Comparison of ENCODE assay signal across 9 cellular contexts in the genomic region with DNA sequence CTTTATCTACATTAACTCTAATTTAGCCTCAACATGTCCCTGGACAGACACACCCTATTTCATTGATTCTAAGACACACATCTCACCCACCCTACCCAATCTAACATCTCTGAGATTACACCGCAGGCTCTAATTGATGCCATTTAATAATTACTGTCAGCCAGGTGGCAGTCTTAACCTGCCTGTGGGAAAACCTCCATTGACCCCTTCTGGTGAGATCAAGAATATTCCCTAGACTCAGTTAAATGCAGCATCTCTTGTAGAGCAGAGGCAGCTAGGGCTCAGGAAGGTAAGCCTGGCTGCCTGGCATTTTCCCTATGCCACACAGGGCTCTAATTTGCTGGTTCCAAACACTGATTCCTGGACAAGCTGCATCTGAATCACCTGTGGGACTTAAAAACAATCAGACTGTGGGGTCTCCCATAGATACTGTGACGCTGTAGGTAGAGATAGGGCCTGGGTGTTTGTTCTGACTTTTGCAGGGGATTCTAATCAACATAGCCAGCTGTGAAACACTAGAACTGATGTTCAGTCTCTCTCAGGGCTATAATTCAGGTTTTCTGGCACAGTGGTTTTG. TPM values are rescaled to one million over a fixed set of nuclear protein-coding genes. Genes with fewer than 3 reads are reported as not detected.
A peak's percentile ranks its signal among the peaks of the same experiment; 100 is the strongest.
DNase-seq lines count a peak whose midpoint lies in the region; ATAC-seq and TF ChIP-seq lines count a peak whose summit lies in the region.
"Had no signal": no experiment of that assay in that cellular context is flagged by ENCODE, and none has a peak within 500 bp of the region (broad histone marks: within the 10 kb centered on the region; RNA-seq: fewer than 3 reads in every experiment).

No MANE protein-coding gene starts in this region.

- no peak overlapping the region for H2AFZ ChIP-seq in GM23248

- no peak overlapping the region for H3K4me2 ChIP-seq in GM23248 (ENCODE audit: unreplicated experiment)

- no peak overlapping the region for H3K27ac ChIP-seq in C4-2B
- H3K27ac ChIP-seq in GM23248: no peak overlapping the region
- no peak overlapping the region for H3K27ac ChIP-seq in esophagus muscularis mucosa (replicated peaks in 1 of 4)
- H3K27ac ChIP-seq: thoracic aorta had no signal

- ATAC-seq in effector memory CD8-positive, alpha-beta T cell (replicated peaks): peak; percentile 77

- no peak overlapping the region for H3K27ac Mint-ChIP-seq in effector memory CD8-positive, alpha-beta T cell
- no peak overlapping the region for H3K27ac Mint-ChIP-seq in activated naive CD8-positive, alpha-beta T cell treated with anti-CD3 and anti-CD28 coated beads for 36 hours

- H3K4me1 ChIP-seq in GM23248 (ENCODE audit: insufficient read depth) (no peaks in the 10 kb centered on the region), esophagus muscularis mucosa (peaks cover 9 to 14% (median 11%) of the 10 kb centered on the region in 4 donors)

- peaks cover 13 to 22% of the 10 kb centered on the region in 2 donors for H3K27me3 Mint-ChIP-seq in effector memory CD8-positive, alpha-beta T cell
- H3K27me3 Mint-ChIP-seq in activated naive CD8-positive, alpha-beta T cell treated with anti-CD3 and anti-CD28 coated beads for 36 hours: no peaks in the 10 kb centered on the region

- H3K9me3 Mint-ChIP-seq in effector memory CD8-positive, alpha-beta T cell: no peaks in the 10 kb centered on the region
- H3K9me3 Mint-ChIP-seq in activated naive CD8-positive, alpha-beta T cell treated with anti-CD3 and anti-CD28 coated beads for 36 hours: no peaks in the 10 kb centered on the region

- H3K27me3 ChIP-seq in GM23248 (replicated peaks; ENCODE audit: insufficient read depth) (peaks cover 8% of the 10 kb centered on the region; the same call in 1 of the 2 replicates), esophagus muscularis mucosa (peaks cover 0 to 19% (median 2%) of the 10 kb centered on the region in 4 donors)

- H3K9me3 ChIP-seq in GM23248 (ENCODE audit: low read depth) (no peaks in the 10 kb centered on the region), esophagus muscularis mucosa (no peaks in the 10 kb centered on the region)
- H3K9me3 ChIP-seq: thoracic aorta had no signal

- DNase-seq in GM23248: peak; percentile 33
- DNase-seq in NCI-H82 (lab: John Stamatoyannopoulos, UW): peak; percentile 90
- no peak for DNase-seq in effector memory CD8-positive, alpha-beta T cell
- no peak for DNase-seq in retinal pigment epithelial cell (ENCODE audit: low read depth)
- no peak for DNase-seq in activated naive CD8-positive, alpha-beta T cell treated with anti-CD3 and anti-CD28 coated beads for 36 hours
- DNase-seq in esophagus muscularis mucosa (ENCODE audit: extremely low spot score): no peak
- DNase-seq in activated CD4-positive, alpha-beta T cell treated with anti-CD3 and anti-CD28 coated beads for 1 hour: no peak

- H3K4me3 Mint-ChIP-seq in effector memory CD8-positive, alpha-beta T cell: no peak overlapping the region
- H3K4me3 Mint-ChIP-seq in activated naive CD8-positive, alpha-beta T cell treated with anti-CD3 and anti-CD28 coated beads for 36 hours: no peak overlapping the region

- no peaks in the 10 kb centered on the region for H3F3A ChIP-seq in GM23248 (ENCODE audit: insufficient read depth)

- TF ChIP-seq EP300 in esophagus muscularis mucosa (IDR thresholded peaks at IDR 0.05): no peak

- TF ChIP-seq POLR2A in esophagus muscularis mucosa (IDR thresholded peaks at IDR 0.05; ENCODE audit: low read depth): no peak

- no peaks in the 10 kb centered on the region for H3K79me2 ChIP-seq in GM23248 (ENCODE audit: insufficient read depth)

- 51 to 64% methylated on average over 2 of the region's 2 CpGs for WGBS in GM23248 (ENCODE audit: low coverage in 1 of 2, low lambda C conversion rate in 2 of 2, missing lambda C conversion rate in 2 of 2), 2 experiments
- WGBS in esophagus muscularis mucosa: 79% methylated on average over 2 of the region's 2 CpGs

- H3K9ac ChIP-seq in GM23248: no peak overlapping the region

- H3K9me2 ChIP-seq in GM23248 (ENCODE audit: insufficient read depth): no peaks in the 10 kb centered on the region

- peaks cover 10% of the 10 kb centered on the region for H3K36me3 Mint-ChIP-seq in effector memory CD8-positive, alpha-beta T cell (ENCODE audit: insufficient read depth)
- H3K36me3 Mint-ChIP-seq in activated naive CD8-positive, alpha-beta T cell treated with anti-CD3 and anti-CD28 coated beads for 36 hours: peaks cover 4% of the 10 kb centered on the region

- TF ChIP-seq CTCF in C4-2B (conservative IDR thresholded peaks at IDR 0.05): peak; percentile 85
- TF ChIP-seq CTCF in retinal pigment epithelial cell (conservative IDR thresholded peaks at IDR 0.05; ENCODE audit: low read depth, low read length): peak; percentile 52
- no peak for TF ChIP-seq CTCF in esophagus muscularis mucosa (IDR thresholded peaks at IDR 0.05)

- H3K36me3 ChIP-seq in GM23248 (ENCODE audit: low read depth) (no peaks in the 10 kb centered on the region), esophagus muscularis mucosa (peaks cover 7 to 30% (median 29%) of the 10 kb centered on the region in 4 donors)

- intact Hi-C loops in esophagus muscularis mucosa (cut with DNase I): no loop called here

- in situ Hi-C loops in GM23248 (cut with MboI): no loop called here

- no peaks in the 10 kb centered on the region for H4K20me1 ChIP-seq in GM23248 (ENCODE audit: insufficient read depth)

- peaks cover 6 to 10% of the 10 kb centered on the region in 2 donors for H3K4me1 Mint-ChIP-seq in effector memory CD8-positive, alpha-beta T cell (ENCODE audit: low read depth in 2 of 2)
- peaks cover 14% of the 10 kb centered on the region for H3K4me1 Mint-ChIP-seq in activated naive CD8-positive, alpha-beta T cell treated with anti-CD3 and anti-CD28 coated beads for 36 hours

- H3K4me3 ChIP-seq in GM23248 (no peak overlapping the region), retinal pigment epithelial cell (ENCODE audit: low read length) (no peak overlapping the region), esophagus muscularis mucosa (no peak overlapping the region)
- H3K4me3 ChIP-seq: thoracic aorta had no signal

RNA-seq across cellular contexts. Expression of gene MCRS1, which starts 14.3 kb away (rescaled TPM):
- total RNA-seq in GM23248 (2014; rRNA removed; shearing (Covaris generic)): 54.9 and 60.4 TPM in 2 replicates
- 64.2 and 66.0 TPM in 2 replicates for polyA plus RNA-seq in GM23248 (2016; fragmentation: Nextera tagmentation; extraction: Ambion mirVana)
- 10 to 100 TPM; 73.6 to 78.2 TPM for total RNA-seq in activated naive CD8-positive, alpha-beta T cell treated with anti-CD3 and anti-CD28 coated beads for 36 hours
- total RNA-seq in esophagus muscularis mucosa: 10 to 100 TPM; 43.7 to 71.9 (median 56.4) TPM

RNA-seq across cellular contexts. Expression of gene KCNH3, which starts 14.8 kb away (rescaled TPM):
- not detected in 2 replicates for total RNA-seq in GM23248 (2014; rRNA removed; shearing (Covaris generic))
- 0.09 and 0.10 TPM in 2 replicates for polyA plus RNA-seq in GM23248 (2016; fragmentation: Nextera tagmentation; extraction: Ambion mirVana)
- 10 to 100 TPM; 10.2 to 10.9 TPM for total RNA-seq in activated naive CD8-positive, alpha-beta T cell treated with anti-CD3 and anti-CD28 coated beads for 36 hours
- total RNA-seq in esophagus muscularis mucosa: under 1 TPM in 3 of 4 donors, not detected in 1; 0.34 to 0.66 (median 0.65) TPM

RNA-seq across cellular contexts. Expression of gene FAM186B, which starts 51.8 kb away (rescaled TPM):
- 0.22 and 1.4 TPM in 2 replicates for total RNA-seq in GM23248 (2014; rRNA removed; shearing (Covaris generic))
- 0.14 and 0.38 TPM in 2 replicates for polyA plus RNA-seq in GM23248 (2016; fragmentation: Nextera tagmentation; extraction: Ambion mirVana)
- total RNA-seq in activated naive CD8-positive, alpha-beta T cell treated with anti-CD3 and anti-CD28 coated beads for 36 hours: under 1 TPM; 0.14 to 0.41 TPM
- under 1 TPM; under 0.01 to 0.46 (median 0.21) TPM for total RNA-seq in esophagus muscularis mucosa

Comparison
In these comparisons a context has a peak if more than half of its experiments do, and no peak if none do; other contexts are left out.
1. CTCF ChIP-seq: peak in C4-2B (single experiment) and retinal pigment epithelial cell (single experiment); none in esophagus muscularis mucosa (0 of 3).
2. DNase-seq: peak in GM23248 (single experiment) and NCI-H82 (single experiment); none in effector memory CD8-positive, alpha-beta T cell (0 of 3), retinal pigment epithelial cell (single experiment), activated naive CD8-positive, alpha-beta T cell treated with anti-CD3 and anti-CD28 coated beads for 36 hours (single experiment), esophagus muscularis mucosa (single experiment) and activated CD4-positive, alpha-beta T cell treated with anti-CD3 and anti-CD28 coated beads for 1 hour (single experiment).
3. RNA of gene KCNH3, which starts 14.8 kb away (total RNA-seq): 10.2 to 10.9 TPM in activated naive CD8-positive, alpha-beta T cell treated with anti-CD3 and anti-CD28 coated beads for 36 hours; 0.34 to 0.66 TPM in esophagus muscularis mucosa and not detected in GM23248; every median in the first group is over 4 times any median in the second.